ENCODE assay signal across 24 cellular contexts in the genomic region with DNA sequence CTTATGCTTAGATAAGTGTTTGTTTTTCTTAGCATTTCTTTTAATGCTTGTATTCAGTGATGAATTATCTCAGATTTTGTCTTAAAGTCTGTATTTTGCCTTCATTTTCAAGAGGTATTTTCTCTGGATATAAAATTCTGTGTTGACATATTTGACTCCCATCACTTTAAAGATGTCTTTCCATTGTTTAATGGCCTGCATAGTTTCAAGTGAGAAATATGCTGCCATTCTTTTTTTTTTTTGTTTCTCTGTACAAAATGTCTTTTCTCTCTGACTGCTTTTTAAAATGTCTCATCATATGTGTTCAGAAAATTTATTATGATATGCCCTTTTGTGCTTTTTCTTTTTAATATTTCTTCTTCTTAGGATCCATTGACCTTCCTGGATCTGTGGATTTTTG.
"Had no signal": no experiment of that assay in that cellular context is flagged by ENCODE, and none has a peak within 500 bp of the region (broad histone marks: within the 10 kb centered on the region; RNA-seq: fewer than 3 reads in every experiment).

No MANE protein-coding gene starts in this region.

- DNase-seq: cortex of kidney; effector memory CD8-positive, alpha-beta T cell; erythroblast; esophagus squamous epithelium; foreskin melanocyte; hypothalamus; immature natural killer cell; left ventricle myocardium superior; lower lobe of right lung; naive thymus-derived CD8-positive, alpha-beta T cell; nephron progenitor cell; nucleus accumbens; sigmoid colon; stimulated activated CD4-positive, alpha-beta T cell treated with anti-CD3 and anti-CD28 coated beads, Interleukin-4, amount 100 ng/mL, for 4 hours; upper lobe of left lung had no signal

- H3K4me1 ChIP-seq: lower lobe of right lung, prostate gland, right atrium auricular region, tibial nerve, upper lobe of left lung had no signal

- H3K36me3 Mint-ChIP-seq: immature natural killer cell had no signal

- H3K9me3 ChIP-seq: prostate gland had no signal

- FAIRE-seq: endometrium, keratinocyte, urothelium cell line had no signal

- H3K4me1 Mint-ChIP-seq: immature natural killer cell; stimulated activated memory B cell treated with anti-CD40 and anti-IgM and Interleukin-4, amounts not matched to agents 10 μg/mL and 1 μg/mL and 100 μg/mL, for 72 hours had no signal

- H3K4me3 ChIP-seq: esophagus squamous epithelium, lower lobe of right lung, prostate gland, right atrium auricular region, sigmoid colon, thoracic aorta, tibial nerve, upper lobe of left lung had no signal

- ATAC-seq: effector memory CD8-positive, alpha-beta T cell; left ventricle myocardium superior; lower lobe of right lung; naive thymus-derived CD8-positive, alpha-beta T cell; stimulated activated memory B cell treated with anti-CD40 and anti-IgM and Interleukin-4, amounts not matched to agents 10 μg/mL and 1 μg/mL and 100 μg/mL, for 72 hours had no signal

- H3K27ac Mint-ChIP-seq: effector memory CD8-positive, alpha-beta T cell; immature natural killer cell; naive thymus-derived CD8-positive, alpha-beta T cell; nephron progenitor cell; stimulated activated memory B cell treated with anti-CD40 and anti-IgM and Interleukin-4, amounts not matched to agents 10 μg/mL and 1 μg/mL and 100 μg/mL, for 72 hours; stimulated activated naive CD8-positive, alpha-beta T cell treated with anti-CD3 and anti-CD28 coated beads, Interleukin-15, Interleukin-2, amounts not matched to agents 100 ng/mL and 50 ng/mL, for 24 hours had no signal

- H3K27me3 ChIP-seq: esophagus squamous epithelium, right atrium auricular region, sigmoid colon, tibial nerve, upper lobe of left lung had no signal

- H3K4me3 Mint-ChIP-seq: effector memory CD8-positive, alpha-beta T cell; immature natural killer cell; naive thymus-derived CD8-positive, alpha-beta T cell; nephron progenitor cell; stimulated activated memory B cell treated with anti-CD40 and anti-IgM and Interleukin-4, amounts not matched to agents 10 μg/mL and 1 μg/mL and 100 μg/mL, for 72 hours; stimulated activated naive CD8-positive, alpha-beta T cell treated with anti-CD3 and anti-CD28 coated beads, Interleukin-15, Interleukin-2, amounts not matched to agents 100 ng/mL and 50 ng/mL, for 24 hours had no signal

- H3K27me3 Mint-ChIP-seq: effector memory CD8-positive, alpha-beta T cell; stimulated activated memory B cell treated with anti-CD40 and anti-IgM and Interleukin-4, amounts not matched to agents 10 μg/mL and 1 μg/mL and 100 μg/mL, for 72 hours; stimulated activated naive CD8-positive, alpha-beta T cell treated with anti-CD3 and anti-CD28 coated beads, Interleukin-15, Interleukin-2, amounts not matched to agents 100 ng/mL and 50 ng/mL, for 24 hours had no signal

- H3K27ac ChIP-seq: esophagus squamous epithelium, lower lobe of right lung, prostate gland, right atrium auricular region, sigmoid colon, thoracic aorta, tibial nerve, upper lobe of left lung had no signal

- H3K36me3 ChIP-seq: esophagus squamous epithelium, lower lobe of right lung, prostate gland, right atrium auricular region, sigmoid colon, thoracic aorta, tibial nerve, upper lobe of left lung had no signal
